Comparison of ENCODE assay signal across 14 cellular contexts in the genomic region with DNA sequence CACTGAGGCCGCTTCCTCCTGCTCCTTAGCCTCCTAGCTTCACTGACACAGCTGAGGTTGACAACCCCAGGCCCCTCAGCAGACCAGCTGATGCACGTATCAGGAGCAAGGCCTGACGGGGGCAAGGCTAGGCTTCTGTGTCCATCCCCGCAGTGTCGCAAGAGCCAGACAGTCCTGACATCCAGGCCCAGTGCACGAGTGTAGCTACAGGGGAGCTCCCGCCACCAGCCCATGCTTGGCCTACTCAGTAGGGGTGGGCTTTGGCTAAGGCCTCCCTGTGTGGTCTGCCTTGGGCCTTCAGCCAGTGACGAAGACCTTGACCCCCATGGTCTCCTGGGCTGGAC.
DNase-seq lines count a peak whose midpoint lies in the region; ATAC-seq and TF ChIP-seq lines count a peak whose summit lies in the region.
"Had no signal": no experiment of that assay in that cellular context is flagged by ENCODE, and none has a peak within 500 bp of the region (broad histone marks: within the 10 kb centered on the region; RNA-seq: fewer than 3 reads in every experiment).

No MANE protein-coding gene starts in this region.

- dilution Hi-C loops in mammary epithelial cell (cut with HindIII; ENCODE audit: low sequenced_read_pairs): loop anchor here (5.0 kb wide), 1 partner anchor 38 kb away; no protein-coding TSS in a partner anchor

- H3K9me3 ChIP-seq in breast epithelium (no peaks in the 10 kb centered on the region), mammary epithelial cell (replicated peaks; ENCODE audit: insufficient read depth, low read length) (no peaks in the 10 kb centered on the region), tibial artery (no peaks in the 10 kb centered on the region)
- H3K9me3 ChIP-seq: neutrophil, spleen had no signal

- no peaks in the 10 kb centered on the region for H3K79me2 ChIP-seq in mammary epithelial cell (ENCODE audit: insufficient read depth, low read length)

- no peak overlapping the region for H3K4me3 ChIP-seq in breast epithelium
- no peak overlapping the region for H3K4me3 ChIP-seq in mammary epithelial cell (replicated peaks in 1 of 3; ENCODE audit: insufficient read depth in 1 of 3, low read depth in 2 of 3, low read length in 3 of 3)
- no peak overlapping the region for H3K4me3 ChIP-seq in tibial artery

- no peak for TF ChIP-seq POLR2A in breast epithelium (IDR thresholded peaks at IDR 0.05)

- TF ChIP-seq CTCF in breast epithelium (IDR thresholded peaks at IDR 0.05) (no peak), mammary epithelial cell (conservative IDR thresholded peaks at IDR 0.05 in 1 of 2, IDR thresholded peaks at IDR 0.05 in 1 of 2; ENCODE audit: extremely low read depth in 1 of 2, insufficient read depth in 1 of 2, low read depth in 1 of 2, low read length in 2 of 2) (no peak), tibial artery (IDR thresholded peaks at IDR 0.05) (no peak)

- H3K27ac ChIP-seq in breast epithelium (peak overlapping the region; percentile 58 to 76), mammary epithelial cell (ENCODE audit: insufficient read depth, low read depth, low read length) (no peak overlapping the region), cingulate gyrus (ENCODE audit: low read depth, low read length) (peak overlapping the region; percentile 29), tibial artery (peak overlapping the region; percentile 56 to 65)
- H3K27ac ChIP-seq: neutrophil had no signal

- intact Hi-C loops in breast epithelium (cut with DNase I; ENCODE audit: low total_unique reads): no loop called here
- intact Hi-C loops in mammary epithelial cell (cut with micrococcal nuclease): no loop called here
- intact Hi-C loops in tibial artery (cut with DNase I; ENCODE audit: low total_unique reads): no loop called here

- H3K36me3 Mint-ChIP-seq in naive B cell: peaks cover 4 to 16% of the 10 kb centered on the region in 2 donors

- in situ Hi-C loops in mammary epithelial cell (cut with MboI; ENCODE audit: low sequenced_read_pairs in 2 of 2): no loop called here

- DNase-seq in breast epithelium (ENCODE audit: low spot score in 2 of 2): no peak
- DNase-seq in mammary epithelial cell: no peak
- no peak for DNase-seq in naive B cell
- DNase-seq in tibial artery: peak in 1 of 2 donors; percentile 59
- DNase-seq in NCI-H526 (lab: John Stamatoyannopoulos, UW): no peak
- DNase-seq in SKM-1 treated with dmso at 0.1 percent for 144 hours (lab: John Stamatoyannopoulos, UW; ENCODE audit: unreplicated experiment): no peak
- no peak for DNase-seq in NCI-H2081 (lab: John Stamatoyannopoulos, UW)
- DNase-seq: glutamatergic neuron, left colon, NCI-H774, spleen had no signal

- H4K20me1 ChIP-seq in mammary epithelial cell (ENCODE audit: insufficient read depth, low read length): no peaks in the 10 kb centered on the region

- H2AFZ ChIP-seq in mammary epithelial cell (ENCODE audit: low read depth, low read length): no peak overlapping the region

- H3K4me1 ChIP-seq in breast epithelium (peaks cover 0 to 3% of the 10 kb centered on the region in 2 donors), mammary epithelial cell (ENCODE audit: insufficient read depth, low read length) (no peaks in the 10 kb centered on the region), tibial artery (peaks cover 0 to 47% (median 33%) of the 10 kb centered on the region in 4 donors)

- H3K36me3 ChIP-seq in breast epithelium: no peaks in the 10 kb centered on the region
- H3K36me3 ChIP-seq in mammary epithelial cell (ENCODE audit: insufficient read depth, low read length): no peaks in the 10 kb centered on the region
- H3K36me3 ChIP-seq in tibial artery: no peaks in the 10 kb centered on the region
- H3K36me3 ChIP-seq: neutrophil, spleen had no signal

- ATAC-seq in naive B cell (ENCODE audit: low read depth in 2 of 2): no peak
- ATAC-seq: HCT116, left colon had no signal

- no peaks in the 10 kb centered on the region for H3K9me3 Mint-ChIP-seq in naive B cell

- CTCF ChIA-PET in mammary epithelial cell (lab: Charles Lee; ENCODE audit: low non-redundant PET): no interaction called here

- BruUV-seq in mammary epithelial cell (replicated peaks; lab: Mats Ljungman, UMichigan): no TSS peak

- no peaks in the 10 kb centered on the region for H3K27me3 Mint-ChIP-seq in naive B cell

- 90% methylated on average over 2 of the region's 8 CpGs for WGBS in mammary epithelial cell (ENCODE audit: low coverage, missing lambda C conversion rate)

- H3K9ac ChIP-seq in mammary epithelial cell (ENCODE audit: insufficient read depth, low read length): no peak overlapping the region

- peak overlapping the region; percentile 67 to 93 (median 82) for H3K27ac Mint-ChIP-seq in naive B cell

- H3K27me3 ChIP-seq in breast epithelium: no peaks in the 10 kb centered on the region
- no peaks in the 10 kb centered on the region for H3K27me3 ChIP-seq in mammary epithelial cell (ENCODE audit: insufficient read depth, low read length)
- H3K27me3 ChIP-seq in tibial artery: no peaks in the 10 kb centered on the region
- H3K27me3 ChIP-seq: spleen had no signal

- peak overlapping the region in 7 of 8 donors; percentile 13 to 91 (median 84) for H3K4me3 Mint-ChIP-seq in naive B cell

- H3K4me1 Mint-ChIP-seq in naive B cell: peaks cover 46 to 64% (median 54%) of the 10 kb centered on the region in 3 donors

- no peak overlapping the region for H3K4me2 ChIP-seq in mammary epithelial cell (ENCODE audit: insufficient read depth, low read depth, low read length)
